10 cellular contexts compared by ENCODE assay signal in the genomic region with DNA sequence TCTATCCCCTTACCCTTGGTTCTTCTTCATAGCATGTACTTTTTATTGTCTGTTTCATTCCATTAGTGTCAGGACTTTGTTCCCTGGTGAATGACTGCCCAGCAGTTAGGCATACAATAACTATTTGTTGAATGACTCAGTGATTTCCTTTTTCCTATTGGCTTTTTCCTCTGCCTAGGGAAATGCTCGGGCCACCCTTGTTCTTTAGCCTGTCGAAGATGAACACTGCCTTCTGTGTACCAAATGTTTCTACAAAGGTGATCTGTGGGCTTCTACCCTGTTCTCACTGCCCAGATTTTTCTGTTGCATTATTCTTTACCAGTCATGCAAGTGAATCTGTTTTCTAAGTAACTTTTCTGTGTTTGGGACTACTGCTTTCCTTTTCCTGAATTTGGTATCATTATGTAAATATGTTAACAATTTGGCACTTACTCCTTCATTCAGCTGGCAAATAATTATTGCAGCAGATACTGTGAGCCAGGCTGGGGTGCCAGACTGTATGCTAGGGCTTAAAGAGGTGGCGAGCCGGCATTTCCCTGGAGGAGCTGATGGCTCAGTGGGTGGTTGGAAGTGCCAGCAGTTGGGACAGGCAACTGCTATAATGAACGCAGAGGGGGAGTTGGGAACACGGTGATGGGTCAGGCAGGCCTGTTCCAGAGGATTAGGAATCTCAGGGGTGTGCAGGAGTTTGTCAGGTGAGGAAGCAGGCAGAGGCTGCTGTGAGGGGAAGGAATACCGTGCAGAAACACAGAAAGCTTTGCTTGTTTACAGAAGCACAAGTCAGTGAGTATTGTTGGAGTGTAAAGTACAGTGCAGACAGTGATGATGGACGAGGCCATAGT. TPM values are rescaled to one million over a fixed set of nuclear protein-coding genes. Genes with fewer than 3 reads are reported as not detected.
DNase-seq lines count a peak whose midpoint lies in the region; ATAC-seq and TF ChIP-seq lines count a peak whose summit lies in the region.
"Had no signal": no experiment of that assay in that cellular context is flagged by ENCODE, and none has a peak within 500 bp of the region (broad histone marks: within the 10 kb centered on the region; RNA-seq: fewer than 3 reads in every experiment).

No MANE protein-coding gene starts in this region.

- H3K27ac ChIP-seq in CD4-positive, alpha-beta memory T cell (ENCODE audit: low read depth, low read length) = no peak overlapping the region
- peak overlapping the region; percentile 36; the same call in 1 of the 2 replicates for H3K27ac ChIP-seq in PC-3 (ENCODE audit: low read length)
- H3K27ac ChIP-seq in effector memory CD4-positive, alpha-beta T cell (ENCODE audit: insufficient read depth, low read length, poor library complexity, severe bottlenecking) = no peak overlapping the region
- H3K27ac ChIP-seq in tibial artery = no peak overlapping the region
- H3K27ac ChIP-seq: cardiac muscle cell had no signal

- CTCF ChIA-PET in CD4-positive, alpha-beta memory T cell (lab: Charles Lee; ENCODE audit: partially characterized antibody) = no interaction called here
- CTCF ChIA-PET in PC-3 (lab: Charles Lee) = no interaction called here

- no peaks in the 10 kb centered on the region for H4K20me1 ChIP-seq in PC-3 (ENCODE audit: low read length)

- no peaks in the 10 kb centered on the region for H3F3A ChIP-seq in PC-3 (ENCODE audit: low read length, unreplicated experiment)

- BruUV-seq in PC-3 (replicated peaks; lab: Mats Ljungman, UMichigan) = no TSS peak

- H3K27me3 Mint-ChIP-seq in CD4-positive, alpha-beta memory T cell = no peaks in the 10 kb centered on the region
- no peaks in the 10 kb centered on the region for H3K27me3 Mint-ChIP-seq in naive thymus-derived CD8-positive, alpha-beta T cell
- H3K27me3 Mint-ChIP-seq in activated CD4-positive, alpha-beta T cell treated with anti-CD3 and anti-CD28 coated beads, Interleukin-2, amount 10 ng/mL, durations not matched to agents 24 days and 14 days = no peaks in the 10 kb centered on the region

- peak overlapping the region; percentile 5 to 76 (median 31) for H3K27ac Mint-ChIP-seq in CD4-positive, alpha-beta memory T cell
- peak overlapping the region; percentile 7 to 86 (median 67) for H3K27ac Mint-ChIP-seq in naive thymus-derived CD8-positive, alpha-beta T cell
- no peak overlapping the region for H3K27ac Mint-ChIP-seq in activated CD4-positive, alpha-beta T cell treated with anti-CD3 and anti-CD28 coated beads, Interleukin-2, amount 10 ng/mL, durations not matched to agents 24 days and 14 days

- peaks cover 11 to 14% of the 10 kb centered on the region in 2 donors for H3K36me3 Mint-ChIP-seq in CD4-positive, alpha-beta memory T cell
- H3K36me3 Mint-ChIP-seq in naive thymus-derived CD8-positive, alpha-beta T cell = peaks cover 0 to 16% (median 11%) of the 10 kb centered on the region in 3 donors
- H3K36me3 Mint-ChIP-seq in activated CD4-positive, alpha-beta T cell treated with anti-CD3 and anti-CD28 coated beads, Interleukin-2, amount 10 ng/mL, durations not matched to agents 24 days and 14 days (ENCODE audit: low read depth) = peaks cover 12% of the 10 kb centered on the region

- peaks cover 46% of the 10 kb centered on the region for H3K4me1 ChIP-seq in CD4-positive, alpha-beta memory T cell (ENCODE audit: insufficient read depth, low read length)
- H3K4me1 ChIP-seq in PC-3 (ENCODE audit: insufficient read depth, low read length) (peaks cover 19% of the 10 kb centered on the region), tibial artery (peaks cover 0 to 21% (median 9%) of the 10 kb centered on the region in 4 donors)
- peaks cover 12% of the 10 kb centered on the region for H3K4me1 ChIP-seq in effector memory CD4-positive, alpha-beta T cell (ENCODE audit: control insufficient read depth, insufficient read depth, low read length, poor library complexity, severe bottlenecking)

- H3K27me3 ChIP-seq in CD4-positive, alpha-beta memory T cell (ENCODE audit: insufficient read depth, low read length) = no peaks in the 10 kb centered on the region
- H3K27me3 ChIP-seq in PC-3 (ENCODE audit: low read length) = no peaks in the 10 kb centered on the region
- H3K27me3 ChIP-seq in effector memory CD4-positive, alpha-beta T cell (replicated peaks; ENCODE audit: control insufficient read depth, insufficient read depth, low read length, poor library complexity, severe bottlenecking) = no peaks in the 10 kb centered on the region
- H3K27me3 ChIP-seq in tibial artery = no peaks in the 10 kb centered on the region
- H3K27me3 ChIP-seq: cardiac muscle cell had no signal

- intact Hi-C loops in CD4-positive, alpha-beta memory T cell (cut with micrococcal nuclease) = no loop called here
- intact Hi-C loops in PC-3 (cut with micrococcal nuclease) (no loop called here), tibial artery (cut with DNase I; ENCODE audit: low total_unique reads) (no loop called here)
- intact Hi-C loops in activated CD4-positive, alpha-beta T cell treated with anti-CD3 and anti-CD28 coated beads, Interleukin-2, amount 10 ng/mL, durations not matched to agents 24 days and 14 days (cut with micrococcal nuclease) = no loop called here

- no peak overlapping the region for H3K4me3 ChIP-seq in CD4-positive, alpha-beta memory T cell (ENCODE audit: low read length in 2 of 2)
- H3K4me3 ChIP-seq in PC-3 (ENCODE audit: low read length) (peak overlapping the region; percentile 33), tibial artery (no peak overlapping the region)
- no peak overlapping the region for H3K4me3 ChIP-seq in effector memory CD4-positive, alpha-beta T cell (ENCODE audit: insufficient read depth, low read depth, low read length, poor library complexity, severe bottlenecking)
- H3K4me3 ChIP-seq: cardiac muscle cell had no signal

- H3K9me2 ChIP-seq in PC-3 (replicated peaks; ENCODE audit: low read length) = no peaks in the 10 kb centered on the region

- peaks cover 33 to 64% (median 49%) of the 10 kb centered on the region in 4 donors for H3K4me1 Mint-ChIP-seq in CD4-positive, alpha-beta memory T cell
- H3K4me1 Mint-ChIP-seq in naive thymus-derived CD8-positive, alpha-beta T cell = peaks cover 24 to 65% (median 60%) of the 10 kb centered on the region in 4 donors
- H3K4me1 Mint-ChIP-seq in activated CD4-positive, alpha-beta T cell treated with anti-CD3 and anti-CD28 coated beads, Interleukin-2, amount 10 ng/mL, durations not matched to agents 24 days and 14 days = peaks cover 18% of the 10 kb centered on the region

- DNase-seq in CD4-positive, alpha-beta memory T cell = no peak
- DNase-seq in PC-3 (peak; percentile 76), fibroblast of gingiva (ENCODE audit: low read depth) (peak; percentile 13), tibial artery (no peak)
- no peak for DNase-seq in naive thymus-derived CD8-positive, alpha-beta T cell
- DNase-seq in activated CD4-positive, alpha-beta T cell treated with anti-CD3 and anti-CD28 coated beads, Interleukin-2, amount 10 ng/mL, durations not matched to agents 24 days and 14 days = no peak
- DNase-seq in effector memory CD4-positive, alpha-beta T cell = no peak
- DNase-seq: NCI-H2171 had no signal

- H3K4me3 Mint-ChIP-seq in CD4-positive, alpha-beta memory T cell = peak overlapping the region in 2 of 8 donors; percentile 7 to 12
- H3K4me3 Mint-ChIP-seq in naive thymus-derived CD8-positive, alpha-beta T cell = peak overlapping the region in 3 of 10 donors; percentile 1 to 28 (median 1)
- H3K4me3 Mint-ChIP-seq in activated CD4-positive, alpha-beta T cell treated with anti-CD3 and anti-CD28 coated beads, Interleukin-2, amount 10 ng/mL, durations not matched to agents 24 days and 14 days = no peak overlapping the region

- H2AFZ ChIP-seq in PC-3 (ENCODE audit: low read length) = peak overlapping the region; percentile 27; the same call in 1 of the 2 replicates

- H3K4me2 ChIP-seq in PC-3 (ENCODE audit: low read length) = peak overlapping the region; percentile 66

- no peaks in the 10 kb centered on the region for H3K9me3 Mint-ChIP-seq in CD4-positive, alpha-beta memory T cell
- no peaks in the 10 kb centered on the region for H3K9me3 Mint-ChIP-seq in naive thymus-derived CD8-positive, alpha-beta T cell
- H3K9me3 Mint-ChIP-seq in activated CD4-positive, alpha-beta T cell treated with anti-CD3 and anti-CD28 coated beads, Interleukin-2, amount 10 ng/mL, durations not matched to agents 24 days and 14 days = no peaks in the 10 kb centered on the region

- peaks cover 74% of the 10 kb centered on the region for H3K79me2 ChIP-seq in PC-3 (ENCODE audit: low read length)

- H3K9me3 ChIP-seq in CD4-positive, alpha-beta memory T cell (ENCODE audit: control insufficient read depth in 1 of 2, low read length in 2 of 2) = no peaks in the 10 kb centered on the region
- H3K9me3 ChIP-seq in PC-3 (ENCODE audit: low read length) (no peaks in the 10 kb centered on the region), tibial artery (no peaks in the 10 kb centered on the region)
- no peaks in the 10 kb centered on the region for H3K9me3 ChIP-seq in effector memory CD4-positive, alpha-beta T cell (ENCODE audit: control insufficient read depth, low read length)

- H3K36me3 ChIP-seq in CD4-positive, alpha-beta memory T cell (ENCODE audit: insufficient read depth, low read length) = no peaks in the 10 kb centered on the region
- no peaks in the 10 kb centered on the region for H3K36me3 ChIP-seq in PC-3 (ENCODE audit: low read depth, low read length)
- peaks cover 8% of the 10 kb centered on the region for H3K36me3 ChIP-seq in effector memory CD4-positive, alpha-beta T cell (ENCODE audit: control insufficient read depth, insufficient read depth, low read length)
- peaks cover 0 to 4% (median 1%) of the 10 kb centered on the region in 3 donors for H3K36me3 ChIP-seq in tibial artery

- H3K9ac ChIP-seq in PC-3 (ENCODE audit: low read length) = no peak overlapping the region

- no peak for TF ChIP-seq CTCF in PC-3 (conservative IDR thresholded peaks at IDR 0.05; ENCODE audit: low read depth, low read length)
- no peak for TF ChIP-seq CTCF in tibial artery (IDR thresholded peaks at IDR 0.05)

- ATAC-seq in PC-3 = peak; percentile 96
- ATAC-seq in naive thymus-derived CD8-positive, alpha-beta T cell = no peak
- no peak for ATAC-seq in HG02759 (IDR thresholded peaks at IDR 0.05; ENCODE audit: unreplicated experiment)

- POLR2A ChIA-PET in CD4-positive, alpha-beta memory T cell (lab: Charles Lee; ENCODE audit: partially characterized antibody) = no interaction called here
- POLR2A ChIA-PET in PC-3 (lab: Charles Lee; ENCODE audit: unreplicated experiment) = no interaction called here
- POLR2A ChIA-PET in naive thymus-derived CD8-positive, alpha-beta T cell (lab: Charles Lee) = no interaction called here

RNA-seq across cellular contexts. Expression of a gene that starts 30.6 kb away (rescaled TPM):
- 10 to 100 TPM; 80.5 to 90.7 TPM for total RNA-seq in CD4-positive, alpha-beta memory T cell
- polyA plus RNA-seq in CD4-positive, alpha-beta memory T cell = 10 to 100 TPM; 36.3 to 37.1 TPM
- total RNA-seq in PC-3 (2014; rRNA removed) = 24.4 and 27.0 TPM in 2 replicates
- 10 to 100 TPM; 74.5 to 83.6 TPM for total RNA-seq in naive thymus-derived CD8-positive, alpha-beta T cell
- polyA plus RNA-seq in naive thymus-derived CD8-positive, alpha-beta T cell = 10 to 100 TPM; 27.5 to 27.8 (median 27.6) TPM
- total RNA-seq in activated CD4-positive, alpha-beta T cell treated with anti-CD3 and anti-CD28 coated beads, Interleukin-2, amount 10 ng/mL, durations not matched to agents 24 days and 14 days = 36.4 and 39.8 TPM in 2 replicates

Comparison
In these comparisons a context has a peak if more than half of its experiments do, and no peak if none do; other contexts are left out.
1. DNase-seq: peak in PC-3 (single experiment) and fibroblast of gingiva (single experiment); none in CD4-positive, alpha-beta memory T cell (0 of 5), naive thymus-derived CD8-positive, alpha-beta T cell (0 of 10), activated CD4-positive, alpha-beta T cell treated with anti-CD3 and anti-CD28 coated beads, Interleukin-2, amount 10 ng/mL, durations not matched to agents 24 days and 14 days (single experiment), effector memory CD4-positive, alpha-beta T cell (0 of 3) and tibial artery (0 of 2).